11 cellular contexts compared by ENCODE assay signal in genomic region chr14:61765225-61765943, GRCh38. TPM values are rescaled to one million over a fixed set of nuclear protein-coding genes. Genes with fewer than 3 reads are reported as not detected.
A peak's percentile ranks its signal among the peaks of the same experiment; 100 is the strongest.
DNase-seq lines count a peak whose midpoint lies in the region; ATAC-seq and TF ChIP-seq lines count a peak whose summit lies in the region.
"Had no signal": no experiment of that assay in that cellular context is flagged by ENCODE, and none has a peak within 500 bp of the region (broad histone marks: within the 10 kb centered on the region; RNA-seq: fewer than 3 reads in every experiment).

No MANE protein-coding gene starts in this region.

- peaks cover 2% of the 10 kb centered on the region for H3K79me1 ChIP-seq in H9 (ENCODE audit: insufficient read depth, low read depth, low read length, poor library complexity, severe bottlenecking)

- no peak for TF ChIP-seq CTCF in H9 (conservative IDR thresholded peaks at IDR 0.05)
- TF ChIP-seq CTCF in OCI-LY7 (conservative IDR thresholded peaks at IDR 0.05; ENCODE audit: low read length), result no peak
- no peak for TF ChIP-seq CTCF in psoas muscle (IDR thresholded peaks at IDR 0.05)
- no peak for TF ChIP-seq CTCF in endothelial cell (IDR thresholded peaks at IDR 0.05; ENCODE audit: unreplicated experiment)

- peaks cover 7% of the 10 kb centered on the region; the same call in 1 of the 2 replicates for H3K79me2 ChIP-seq in H9 (ENCODE audit: insufficient read depth, low read length)
- H3K79me2 ChIP-seq in OCI-LY7 (ENCODE audit: insufficient read depth, low read depth, low read length), result peaks cover 53% of the 10 kb centered on the region

- no peaks in the 10 kb centered on the region for H4K20me1 ChIP-seq in H9 (ENCODE audit: control insufficient read depth, insufficient read depth, insufficient read length)
- peaks cover 11% of the 10 kb centered on the region; the same call in 1 of the 2 replicates for H4K20me1 ChIP-seq in OCI-LY7 (ENCODE audit: insufficient read depth, low read length)

- no CpG with 5 or more reads among the region's 15 CpGs for WGBS in H9 (ENCODE audit: extremely low coverage, insufficient read length, low lambda C conversion rate)
- 61 to 81% (median 64%) methylated on average over 15 of the region's 15 CpGs for WGBS in psoas muscle, 3 donors

- no peaks in the 10 kb centered on the region; the same call in none of the 2 replicates for H3K27me3 Mint-ChIP-seq in H9 (ENCODE audit: low read depth)
- H3K27me3 Mint-ChIP-seq in endothelial cell (ENCODE audit: unreplicated experiment), result no peaks in the 10 kb centered on the region

- H3K4me2 ChIP-seq in H9 (ENCODE audit: insufficient read depth, insufficient read length, low read length), result peak overlapping the region; percentile 15
- peak overlapping the region; percentile 91 for H3K4me2 ChIP-seq in OCI-LY7 (ENCODE audit: low read length)

- H3K9me3 Mint-ChIP-seq in H9 (no peaks in the 10 kb centered on the region), endothelial cell (ENCODE audit: unreplicated experiment) (no peaks in the 10 kb centered on the region)

- peak overlapping the region; percentile 26 to 50 for H3K4me3 Mint-ChIP-seq in H9
- H3K4me3 Mint-ChIP-seq in endothelial cell (ENCODE audit: unreplicated experiment), result no peak overlapping the region

- POLR2A ChIA-PET in OCI-LY7 (lab: Charles Lee), result interaction anchor here (0.5 to 5.6 kb wide), 11 partner anchors 11 to 294 kb away, joined by 3 to 55 read pairs (median 4); no protein-coding TSS in a partner anchor

- peaks cover 9% of the 10 kb centered on the region for H3K23me2 ChIP-seq in H9 (ENCODE audit: insufficient read length, low read depth, low read length, poor library complexity, severe bottlenecking)

- no peak overlapping the region for H2BK5ac ChIP-seq in H9 (ENCODE audit: insufficient read length, low read length)

- CTCF ChIA-PET in OCI-LY7 (lab: Charles Lee; ENCODE audit: unreplicated experiment), result no interaction called here

- no peak overlapping the region for H2BK120ac ChIP-seq in H9 (ENCODE audit: low read depth, low read length, poor library complexity, severe bottlenecking)

- no peak overlapping the region for H3K4ac ChIP-seq in H9 (ENCODE audit: low read depth, low read length)

- peaks cover 17 to 34% (median 32%) of the 10 kb centered on the region in 3 experiments; a peak in 6 of 7 replicates for H3K36me3 Mint-ChIP-seq in H9 (ENCODE audit: insufficient read depth in 1 of 3, low read depth in 3 of 3)
- H3K36me3 Mint-ChIP-seq in endothelial cell (ENCODE audit: low read depth, unreplicated experiment), result peaks cover 8% of the 10 kb centered on the region

- H2BK20ac ChIP-seq in H9 (ENCODE audit: low read depth, low read length, poor library complexity, severe bottlenecking), result no peak overlapping the region

- no peaks in the 10 kb centered on the region for H3K27me3 ChIP-seq in H9 (ENCODE audit: insufficient read depth, low read length)
- H3K27me3 ChIP-seq in psoas muscle (ENCODE audit: insufficient read depth in 3 of 3, low read length in 2 of 3), result no peaks in the 10 kb centered on the region
- H3K27me3 ChIP-seq: left lung had no signal

- H3K56ac ChIP-seq in H9 (ENCODE audit: insufficient read length, low read depth, low read length), result no peak overlapping the region

- no peak overlapping the region for H2BK12ac ChIP-seq in H9 (ENCODE audit: insufficient read length, low read depth, low read length)

- H3T11ph ChIP-seq in H9 (ENCODE audit: low read length), result no peak overlapping the region

- peaks cover 60% of the 10 kb centered on the region for H3K36me3 ChIP-seq in OCI-LY7 (ENCODE audit: insufficient read depth, low read length)
- H3K36me3 ChIP-seq in psoas muscle (ENCODE audit: insufficient read depth in 1 of 2, low read depth in 1 of 2), result peaks cover 0 to 36% of the 10 kb centered on the region in 2 donors

- H3K9me2 ChIP-seq in OCI-LY7 (ENCODE audit: insufficient read depth, low read length), result no peaks in the 10 kb centered on the region

- H3K4me1 Mint-ChIP-seq in H9, result peaks cover 36 to 37% of the 10 kb centered on the region in 2 experiments
- peaks cover 20% of the 10 kb centered on the region for H3K4me1 Mint-ChIP-seq in endothelial cell (ENCODE audit: unreplicated experiment)

- 0 out of 2 replicates have a peak, but pooled peaks cover 2% of the 10 kb centered on the region for H3K4me1 ChIP-seq in H9 (ENCODE audit: insufficient read depth, low read length)
- peaks cover 36% of the 10 kb centered on the region for H3K4me1 ChIP-seq in OCI-LY7 (ENCODE audit: insufficient read depth, low read length, poor library complexity, severe bottlenecking)
- H3K4me1 ChIP-seq in psoas muscle, result peaks cover 31% of the 10 kb centered on the region

- H3K9ac ChIP-seq in H9 (ENCODE audit: extremely low read depth, insufficient read length, low read length), result peak overlapping the region; percentile 39

- H2AK5ac ChIP-seq in H9 (ENCODE audit: insufficient read length, low read length), result no peak overlapping the region

- DNase-seq in H9, result no peak
- DNase-seq in OCI-LY7 (ENCODE audit: low spot score), result no peak
- DNase-seq in epithelial cell of prostate (ENCODE audit: low read depth, low spot score), result peak; percentile 26
- no peak for DNase-seq in psoas muscle
- no peak for DNase-seq in NCI-H345 (lab: John Stamatoyannopoulos, UW)
- DNase-seq in DMS153 treated with DMSO at 0.1 percent for 48 hours (lab: John Stamatoyannopoulos, UW; ENCODE audit: unreplicated experiment), result no peak
- no peak for DNase-seq in endothelial cell (ENCODE audit: low spot score)
- DNase-seq: effector CD8-positive, alpha-beta T cell; left lung had no signal

- BruUV-seq in OCI-LY7 (replicated peaks; lab: Mats Ljungman, UMichigan), result no TSS peak

- intact Hi-C loops in OCI-LY7 (cut with micrococcal nuclease; ENCODE audit: unreplicated experiment), result no loop called here
- intact Hi-C loops in psoas muscle (cut with DNase I), result loop anchor here in 1 of 2 donors (10.0 kb wide), 1 partner anchor 471 kb away; no protein-coding TSS in a partner anchor

- H3K27ac Mint-ChIP-seq in H9 (peak overlapping the region; percentile 13 to 91 (median 59); a peak in 5 of 7 replicates), endothelial cell (ENCODE audit: unreplicated experiment) (no peak overlapping the region)

- H3K4me3 ChIP-seq in OCI-LY7 (ENCODE audit: low read depth, low read length, poor library complexity, severe bottlenecking), result peak overlapping the region; percentile 92
- H3K4me3 ChIP-seq in psoas muscle, result peak overlapping the region; percentile 15

- no peak overlapping the region for H3K27ac ChIP-seq in H9 (ENCODE audit: insufficient read length, low read depth, low read length)
- no peak overlapping the region for H3K27ac ChIP-seq in OCI-LY7 (ENCODE audit: low read depth, low read length, poor library complexity, severe bottlenecking)
- peak overlapping the region; percentile 67 for H3K27ac ChIP-seq in epithelial cell of prostate
- peak overlapping the region; percentile 89 for H3K27ac ChIP-seq in psoas muscle
- H3K27ac ChIP-seq: left lung had no signal

- no peak overlapping the region for H4K8ac ChIP-seq in H9 (replicated peaks; ENCODE audit: insufficient read length, low read depth, low read length)

- no peak overlapping the region for H4K5ac ChIP-seq in H9 (ENCODE audit: insufficient read length, low read depth, low read length)

- H2AFZ ChIP-seq in H9 (ENCODE audit: low read length), result no peak overlapping the region
- H2AFZ ChIP-seq in OCI-LY7 (ENCODE audit: low read length), result no peak overlapping the region

- no peaks in the 10 kb centered on the region for H3K9me3 ChIP-seq in H9 (ENCODE audit: control insufficient read depth, low read depth, low read length)
- H3K9me3 ChIP-seq in OCI-LY7 (ENCODE audit: low read length), result no peaks in the 10 kb centered on the region
- no peaks in the 10 kb centered on the region for H3K9me3 ChIP-seq in psoas muscle
- H3K9me3 ChIP-seq: left lung had no signal

- H3K23ac ChIP-seq in H9 (ENCODE audit: insufficient read length, low read depth, low read length), result no peak overlapping the region

- H3K18ac ChIP-seq in H9 (ENCODE audit: insufficient read length, low read depth, low read length), result no peak overlapping the region

- ATAC-seq in psoas muscle, result no peak
- ATAC-seq: left lung had no signal

- no peak overlapping the region for H4K91ac ChIP-seq in H9 (ENCODE audit: insufficient read length, low read depth, low read length)

- no peak overlapping the region for H2BK15ac ChIP-seq in H9 (ENCODE audit: low read depth, low read length)

- no peak overlapping the region for H3K14ac ChIP-seq in H9 (ENCODE audit: insufficient read depth, low read length)

RNA-seq across cellular contexts. Expression of gene SNAPC1, which starts 3.2 kb away (rescaled TPM):
- total RNA-seq in H9 (2021), result 6.8 and 7.1 TPM in 2 replicates
- total RNA-seq in OCI-LY7 (2014; rRNA removed; shearing (Covaris generic)), result 10.5 and 11.7 TPM in 2 replicates
- total RNA-seq in OCI-LY7 (2022), result 9.5 and 12.1 TPM in 2 replicates
- total RNA-seq in psoas muscle, result 1 to 10 TPM; 3.6 to 5.2 (median 4.8) TPM
- 1 to 10 TPM; 1.6 to 7.0 (median 4.4) TPM for polyA plus RNA-seq in psoas muscle
- 5.2 TPM for total RNA-seq in endothelial cell (ENCODE audit: unreplicated experiment)

RNA-seq across cellular contexts. Expression of gene SYT16, which starts 47.1 kb away (rescaled TPM):
- 0.97 and 1.7 TPM in 2 replicates for total RNA-seq in H9 (2021)
- 0.10 and 0.13 TPM in 2 replicates for total RNA-seq in OCI-LY7 (2014; rRNA removed; shearing (Covaris generic))
- total RNA-seq in OCI-LY7 (2022), result 0.33 and 0.57 TPM in 2 replicates
- total RNA-seq in psoas muscle, result not detected
- polyA plus RNA-seq in psoas muscle, result under 1 TPM in 1 of 3 donors, not detected in 2; 0.06 TPM
- 0.23 TPM for total RNA-seq in endothelial cell (ENCODE audit: unreplicated experiment)
- total RNA-seq: SK-MEL-5, subcutaneous adipose tissue had no signal

Comparison
In these comparisons a context has a peak if more than half of its experiments do, and no peak if none do; other contexts are left out.
1. H3K27ac ChIP-seq: peak in epithelial cell of prostate (single experiment) and psoas muscle (single experiment); none in H9 (single experiment) and OCI-LY7 (single experiment).